1 cellular context compared by ENCODE assay signal in genomic region chr14:104749958-104750529, GRCh38.
TF ChIP-seq lines count a peak whose summit lies in the region.

No MANE protein-coding gene starts in this region.

TF ChIP-seq in HepG2, 621 proteins besides CTCF, POLR2A, EP300 and RAD21:
- no peak for TF ChIP-seq KAT2B (IDR thresholded peaks at IDR 0.05; ENCODE audit: borderline replicate concordance, low read depth, low read length)
- TF ChIP-seq SAP130 (CRISPR knock-in tag; IDR thresholded peaks at IDR 0.05; ENCODE audit: low read depth), result peak; percentile 8; the same call in 1 of the 2 replicates
- peak; percentile 32; the same call in 1 of the 2 replicates for TF ChIP-seq USF2 (IDR thresholded peaks at IDR 0.05; ENCODE audit: low read depth, low read length)
- no peak for TF ChIP-seq USF2 (CRISPR knock-in tag; IDR thresholded peaks at IDR 0.05; ENCODE audit: borderline replicate concordance)
- peak; percentile 49; the same call in 1 of the 2 replicates for TF ChIP-seq ZNF501 (CRISPR knock-in tag; IDR thresholded peaks at IDR 0.05)
- TF ChIP-seq AGO1 (IDR thresholded peaks at IDR 0.05; ENCODE audit: low read depth, low read length, poor library complexity, severe bottlenecking), result peak; percentile 69
TF ChIP-seq in HepG2: peak in this region for 4.
